In the genomic region with DNA sequence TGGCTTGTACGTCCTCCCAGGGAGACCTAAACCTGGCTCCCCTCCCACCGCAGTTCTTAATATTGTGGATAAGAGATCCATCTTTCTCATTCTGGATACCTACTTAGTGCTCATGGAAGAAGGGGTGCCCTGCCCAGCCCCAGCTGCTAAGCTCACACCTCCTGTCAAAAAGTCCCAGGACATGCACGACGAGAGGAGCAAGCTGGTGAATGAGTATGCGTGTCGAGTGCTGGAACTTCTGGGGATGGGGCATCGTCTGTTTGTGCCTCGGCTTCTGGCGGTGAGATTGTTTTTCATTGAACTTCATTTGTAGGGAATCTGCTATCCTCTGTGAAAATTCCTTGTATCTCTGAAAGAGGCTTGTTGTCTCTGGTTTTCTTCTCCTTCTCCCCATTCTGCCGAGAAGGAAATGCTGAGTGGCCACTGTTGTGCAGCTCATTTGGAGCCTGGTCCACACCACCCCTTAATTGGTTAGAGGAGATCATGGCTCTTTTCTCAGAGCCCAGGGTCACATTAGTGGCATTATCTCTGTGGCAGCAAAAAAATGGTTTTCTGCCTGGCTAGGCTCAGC, we compare ENCODE assay signal across 8 cellular contexts.
DNase-seq lines count a peak whose midpoint lies in the region; FAIRE-seq and TF ChIP-seq lines count a peak whose summit lies in the region.

No MANE protein-coding gene starts in this region.

- TF ChIP-seq POLR2A in transverse colon (IDR thresholded peaks at IDR 0.05), result no peak

- intact Hi-C loops in colonic mucosa (cut with DNase I), result no loop called here
- intact Hi-C loops in transverse colon (cut with DNase I; ENCODE audit: low total_unique reads), result no loop called here

- H3K27me3 ChIP-seq in colonic mucosa (no peaks in the 10 kb centered on the region), transverse colon (no peaks in the 10 kb centered on the region)

- H3K9ac ChIP-seq in colonic mucosa (ENCODE audit: low read depth in 2 of 2, low read length in 2 of 2), result peak overlapping the region; percentile 52 to 82

- H3K4me3 ChIP-seq in GM12864 (ENCODE audit: low read depth, low read length) (peak overlapping the region; percentile 42), colonic mucosa (peak overlapping the region; percentile 37), transverse colon (peak overlapping the region; percentile 7 to 58 (median 40))

- WGBS in transverse colon (ENCODE audit: low coverage in 1 of 2), 2 donors, result 6 to 12% methylated on average over 8 to 10 of the region's 10 CpGs

- H3K36me3 ChIP-seq in colonic mucosa (no peaks in the 10 kb centered on the region), transverse colon (no peaks in the 10 kb centered on the region)

- TF ChIP-seq CTCF in GM12864 (IDR thresholded peaks at IDR 0.05; ENCODE audit: low read depth, low read length, missing control alignments) (no peak), colonic mucosa (IDR thresholded peaks at IDR 0.05) (no peak), transverse colon (IDR thresholded peaks at IDR 0.05) (no peak)

- H3K27ac ChIP-seq in colonic mucosa (no peak overlapping the region), transverse colon (peak overlapping the region; percentile 21 to 67 (median 53))

- no peak for TF ChIP-seq EP300 in transverse colon (IDR thresholded peaks at IDR 0.05; ENCODE audit: low read depth)

- DNase-seq in GM12864 (ENCODE audit: low read depth), result no peak
- DNase-seq in NCI-H82 (lab: John Stamatoyannopoulos, UW), result peak; percentile 62
- DNase-seq in colonic mucosa, result peak; percentile 17
- DNase-seq in lung microvascular endothelial cell (ENCODE audit: low read depth in 2 of 2), result peak; percentile 3 to 32
- no peak for DNase-seq in transverse colon
- no peak for DNase-seq in activated CD4-positive, CD25-positive, alpha-beta regulatory T cell treated with anti-CD3 and anti-CD28 coated beads, Interleukin-2, amount 50 U/mL, for 72 hours
- no peak for DNase-seq in GM19239 (ENCODE audit: insufficient read length, low spot score)
- no peak for DNase-seq in NCI-H2107 (lab: John Stamatoyannopoulos, UW)

- H3K9me3 ChIP-seq in colonic mucosa (no peaks in the 10 kb centered on the region), transverse colon (no peaks in the 10 kb centered on the region)

- in situ Hi-C loops in transverse colon (cut with MboI; ENCODE audit: low pct_ligation_motif_present in 1 of 4, low pct_unique_long_range_greater_than_20kb in 1 of 4, low sequenced_read_pairs in 3 of 4), result no loop called here

- no peaks in the 10 kb centered on the region for H3K4me1 ChIP-seq in colonic mucosa
- peaks cover 6 to 18% (median 8%) of the 10 kb centered on the region in 4 donors for H3K4me1 ChIP-seq in transverse colon

- no peak for FAIRE-seq in GM19239 (lab: Jason Lieb, UNC)

Comparison
In these comparisons a context has a peak if more than half of its experiments do, and no peak if none do; other contexts are left out.
1. DNase-seq: peak in NCI-H82 (single experiment), colonic mucosa (single experiment) and lung microvascular endothelial cell (2 of 2); none in GM12864 (single experiment), transverse colon (single experiment), activated CD4-positive, CD25-positive, alpha-beta regulatory T cell treated with anti-CD3 and anti-CD28 coated beads, Interleukin-2, amount 50 U/mL, for 72 hours (single experiment), GM19239 (single experiment) and NCI-H2107 (single experiment).
2. Peak in every context shown above with its lines, with median percentiles within 50 percentile points of each other: H3K4me3 ChIP-seq.